ENCODE assay signal across 17 cellular contexts in genomic region chrX:134932528-134933217, GRCh38. TPM values are rescaled to one million over a fixed set of nuclear protein-coding genes. Genes with fewer than 3 reads are reported as not detected.
DNase-seq lines count a peak whose midpoint lies in the region; ATAC-seq and TF ChIP-seq lines count a peak whose summit lies in the region.
"Had no signal": no experiment of that assay in that cellular context is flagged by ENCODE, and none has a peak within 500 bp of the region (broad histone marks: within the 10 kb centered on the region; RNA-seq: fewer than 3 reads in every experiment).

No MANE protein-coding gene starts in this region.

- H3K36me3 Mint-ChIP-seq in nephron progenitor cell (ENCODE audit: low read depth) = no peaks in the 10 kb centered on the region
- H3K36me3 Mint-ChIP-seq: IgD-negative memory B cell; naive thymus-derived CD8-positive, alpha-beta T cell had no signal

- no peaks in the 10 kb centered on the region for H3K4me1 ChIP-seq in transverse colon

- in situ Hi-C loops in transverse colon (cut with MboI; ENCODE audit: low pct_ligation_motif_present in 1 of 4, low pct_unique_long_range_greater_than_20kb in 1 of 4, low sequenced_read_pairs in 3 of 4) = no loop called here

- TF ChIP-seq EP300 in transverse colon (IDR thresholded peaks at IDR 0.05; ENCODE audit: low read depth) = no peak

- H3K27ac ChIP-seq in transverse colon = no peak overlapping the region

- TF ChIP-seq CTCF in fibroblast of villous mesenchyme (IDR thresholded peaks at IDR 0.05; ENCODE audit: insufficient read depth, low read depth, low read length) (no peak), transverse colon (IDR thresholded peaks at IDR 0.05) (no peak), nephron progenitor cell (IDR thresholded peaks at IDR 0.05) (no peak)

- H3K9me3 ChIP-seq in transverse colon = no peaks in the 10 kb centered on the region
- H3K9me3 ChIP-seq: sigmoid colon had no signal

- H3K27ac Mint-ChIP-seq in nephron progenitor cell = no peak overlapping the region
- H3K27ac Mint-ChIP-seq: naive thymus-derived CD8-positive, alpha-beta T cell had no signal

- ATAC-seq in SK-N-SH treated with all-trans-retinoic acid at 6 μM for 48 hours (peak; percentile 86), GM18498 (IDR thresholded peaks at IDR 0.05; ENCODE audit: unreplicated experiment) (no peak)
- ATAC-seq: left lobe of liver; naive thymus-derived CD8-positive, alpha-beta T cell; stimulated activated naive CD8-positive, alpha-beta T cell treated with anti-CD3 and anti-CD28 coated beads, Interleukin-15, Interleukin-2, amounts not matched to agents 100 U/mL and 50 U/mL, for 24 hours had no signal

- H3K36me3 ChIP-seq in transverse colon = no peaks in the 10 kb centered on the region
- H3K36me3 ChIP-seq: sigmoid colon had no signal

- no peak overlapping the region for H3K4me3 Mint-ChIP-seq in nephron progenitor cell
- H3K4me3 Mint-ChIP-seq: IgD-negative memory B cell; naive thymus-derived CD8-positive, alpha-beta T cell had no signal

- intact Hi-C loops in transverse colon (cut with DNase I; ENCODE audit: low total_unique reads) = no loop called here

- H3K4me3 ChIP-seq in fibroblast of villous mesenchyme (ENCODE audit: low read depth, low read length) (no peak overlapping the region), transverse colon (no peak overlapping the region)
- H3K4me3 ChIP-seq: sigmoid colon had no signal

- peaks cover 26% of the 10 kb centered on the region for H3K9me3 Mint-ChIP-seq in nephron progenitor cell
- H3K9me3 Mint-ChIP-seq: IgD-negative memory B cell had no signal

- H3K27me3 ChIP-seq in transverse colon = no peaks in the 10 kb centered on the region
- H3K27me3 ChIP-seq: sigmoid colon had no signal

- TF ChIP-seq POLR2A in transverse colon (IDR thresholded peaks at IDR 0.05) = no peak

- DNase-seq in H4 (ENCODE audit: low spot score) (peak; percentile 6), fibroblast of villous mesenchyme (ENCODE audit: low read depth) (peak; percentile 39), stromal cell of bone marrow (ENCODE audit: low read depth) (peak; percentile 51), transverse colon (no peak), nephron progenitor cell (no peak)
- DNase-seq: activated CD4-positive, alpha-beta T cell treated with anti-CD3 and anti-CD28 coated beads, Interleukin-2, amount 50 U/mL, for 1 hour; activated T-cell treated with anti-CD3 and anti-CD28 coated beads, Interleukin-2, amount 50 U/mL, for 48 hours; anterior cingulate cortex; effector CD4-positive, alpha-beta T cell; naive thymus-derived CD8-positive, alpha-beta T cell; NCI-H1105 treated with DMSO at 0.1 percent for 48 hours; sigmoid colon; stimulated activated naive CD8-positive, alpha-beta T cell treated with anti-CD3 and anti-CD28 coated beads, Interleukin-15, Interleukin-2, amounts not matched to agents 100 U/mL and 50 U/mL, for 24 hours had no signal

- H3K27me3 Mint-ChIP-seq in nephron progenitor cell (ENCODE audit: low read depth, poor library complexity) = no peaks in the 10 kb centered on the region

- WGBS in transverse colon (ENCODE audit: low coverage in 1 of 2), 2 donors = 70 to 79% methylated on average over 2 to 5 of the region's 5 CpGs

- peaks cover 6% of the 10 kb centered on the region for H3K4me1 Mint-ChIP-seq in nephron progenitor cell
- H3K4me1 Mint-ChIP-seq: IgD-negative memory B cell; naive thymus-derived CD8-positive, alpha-beta T cell had no signal

TF ChIP-seq in SK-N-SH treated with all-trans-retinoic acid at 6 μM for 48 hours, 23 proteins besides CTCF, POLR2A, EP300 and RAD21 (continues in another document):
- no peak for TF ChIP-seq GLIS3 (CRISPR knock-in tag; IDR thresholded peaks at IDR 0.05)
- TF ChIP-seq CSRNP3 (CRISPR knock-in tag; IDR thresholded peaks at IDR 0.05) = no peak
- no peak for TF ChIP-seq TOX (CRISPR knock-in tag; IDR thresholded peaks at IDR 0.05; ENCODE audit: borderline replicate concordance)
- TF ChIP-seq PATZ1 (CRISPR knock-in tag; IDR thresholded peaks at IDR 0.05; ENCODE audit: borderline replicate concordance) = no peak
- no peak for TF ChIP-seq ZNF565 (CRISPR knock-in tag; conservative IDR thresholded peaks at IDR 0.05; ENCODE audit: low read depth)
- no peak for TF ChIP-seq ARNTL (CRISPR knock-in tag; IDR thresholded peaks at IDR 0.05; ENCODE audit: borderline replicate concordance, low read depth)
- TF ChIP-seq POU6F1 (CRISPR knock-in tag; IDR thresholded peaks at IDR 0.05; ENCODE audit: borderline replicate concordance, low read depth) = no peak
- no peak for TF ChIP-seq TCF4 (CRISPR knock-in tag; IDR thresholded peaks at IDR 0.05; ENCODE audit: borderline replicate concordance)
- no peak for TF ChIP-seq RARB (CRISPR knock-in tag; IDR thresholded peaks at IDR 0.05)
- no peak for TF ChIP-seq ZNF70 (CRISPR knock-in tag; IDR thresholded peaks at IDR 0.05)
- TF ChIP-seq BACH2 (CRISPR knock-in tag; IDR thresholded peaks at IDR 0.05; ENCODE audit: borderline replicate concordance) = no peak
- no peak for TF ChIP-seq ZNF8 (CRISPR knock-in tag; IDR thresholded peaks at IDR 0.05)
- TF ChIP-seq ESRRG (CRISPR knock-in tag; IDR thresholded peaks at IDR 0.05) = no peak
- TF ChIP-seq OSR1 (CRISPR knock-in tag; IDR thresholded peaks at IDR 0.05) = no peak
- no peak; the same call in 1 of the 2 replicates for TF ChIP-seq ISL1 (CRISPR knock-in tag; IDR thresholded peaks at IDR 0.05)
- TF ChIP-seq ZC3H10 (CRISPR knock-in tag; IDR thresholded peaks at IDR 0.05) = no peak
- TF ChIP-seq ZFP3 (CRISPR knock-in tag; IDR thresholded peaks at IDR 0.05) = no peak

RNA-seq across cellular contexts. Expression of gene MOSPD1, which starts 17.6 kb away (rescaled TPM):
- 25.3 and 29.0 TPM in 2 replicates for total RNA-seq in H4 (2014; rRNA removed; shearing (Covaris generic))
- total RNA-seq in fibroblast of villous mesenchyme (45.7 and 60.5 TPM in 2 replicates), transverse colon (10 to 100 TPM in 1 of 4 donors, 1 to 10 TPM in 3; 2.6 to 18.3 (median 7.4) TPM)

RNA-seq across cellular contexts. Expression of gene SMIM10, which starts 58.1 kb away (rescaled TPM):
- total RNA-seq in H4 (2014; rRNA removed; shearing (Covaris generic)) = 7.2 and 7.6 TPM in 2 replicates
- total RNA-seq in fibroblast of villous mesenchyme (4.3 and 6.8 TPM in 2 replicates), transverse colon (1 to 10 TPM in 2 of 4 donors, not detected in 2; 1.8 to 1.9 TPM)
- total RNA-seq: naive thymus-derived CD8-positive, alpha-beta T cell had no signal

Comparison
In these comparisons a context has a peak if more than half of its experiments do, and no peak if none do; other contexts are left out.
1. DNase-seq: peak in H4 (single experiment), fibroblast of villous mesenchyme (single experiment) and stromal cell of bone marrow (single experiment); none in transverse colon (single experiment) and nephron progenitor cell (single experiment).